In genomic region chr15:35112346-35112745, GRCh38 we compare ENCODE assay signal across 28 cellular contexts. TPM values are rescaled to one million over a fixed set of nuclear protein-coding genes. Genes with fewer than 3 reads are reported as not detected.
"Had no signal": no experiment of that assay in that cellular context is flagged by ENCODE, and none has a peak within 500 bp of the region (broad histone marks: within the 10 kb centered on the region; RNA-seq: fewer than 3 reads in every experiment).

No MANE protein-coding gene starts in this region.

- H3K4me3 ChIP-seq: coronary artery, dorsolateral prefrontal cortex had no signal

- H3K27me3 ChIP-seq: brain microvascular endothelial cell, dorsolateral prefrontal cortex had no signal

- H3K36me3 ChIP-seq: brain microvascular endothelial cell had no signal

- H3K27ac ChIP-seq: brain microvascular endothelial cell, coronary artery, dorsolateral prefrontal cortex had no signal

- DNase-seq: activated CD4-positive, alpha-beta memory T cell treated with anti-CD3 and anti-CD28 coated beads, Interleukin-2, amount 10 ng/mL, durations not matched to agents 7 days and 5 days; activated CD4-positive, alpha-beta T cell treated with anti-CD3 and anti-CD28 coated beads for 1 hour; activated CD4-positive, alpha-beta T cell treated with anti-CD3 and anti-CD28 coated beads for 4 hours; activated CD4-positive, alpha-beta T cell treated with anti-CD3 and anti-CD28 coated beads, Interleukin-2, amount 10 ng/mL, durations not matched to agents 7 days and 5 days; activated CD4-positive, alpha-beta T cell treated with anti-CD3 and anti-CD28 coated beads, Interleukin-2, amount 50 U/mL, for 4 hours; activated CD8-positive, alpha-beta memory T cell treated with anti-CD3 and anti-CD28 coated beads, Interleukin-2, amount 50 U/mL, for 48 hours; activated gamma-delta T cell; activated naive CD4-positive, alpha-beta T cell; activated naive CD4-positive, alpha-beta T cell treated with anti-CD3 and anti-CD28 coated beads, Interleukin-2, amount 10 ng/mL, durations not matched to agents 7 days and 5 days; activated naive CD8-positive, alpha-beta T cell treated with anti-CD3 and anti-CD28 coated beads, Interleukin-2, amount 10 ng/mL, durations not matched to agents 7 days and 5 days; activated T-cell treated with anti-CD3 and anti-CD28 coated beads for 4 hours; activated T-cell treated with anti-CD3 and anti-CD28 coated beads, Interleukin-2, amount 50 U/mL, for 24 hours; activated T-cell treated with anti-CD3 and anti-CD28 coated beads, Interleukin-2, amount 50 U/mL, for 72 hours; brain microvascular endothelial cell; dorsolateral prefrontal cortex; effector memory CD4-positive, alpha-beta T cell; endodermal cell; foreskin fibroblast; head of caudate nucleus; T-helper 2 cell had no signal

- FAIRE-seq: astrocyte, bronchial epithelial cell, frontal cortex had no signal

- ATAC-seq: activated naive CD4-positive, alpha-beta T cell treated with anti-CD3 and anti-CD28 coated beads, Interleukin-2, amount 50 U/mL, for 72 hours; activated T-cell treated with anti-CD3 and anti-CD28 coated beads, Interleukin-2, amount 50 U/mL, for 72 hours; esophagus mucosa had no signal

RNA-seq across cellular contexts. Expression of gene NANOGP8, which starts 27.3 kb away (rescaled TPM):
- total RNA-seq: activated CD4-positive, alpha-beta memory T cell treated with anti-CD3 and anti-CD28 coated beads, Interleukin-2, amount 10 ng/mL, durations not matched to agents 7 days and 5 days; activated CD4-positive, alpha-beta T cell treated with anti-CD3 and anti-CD28 coated beads, Interleukin-2, amount 10 ng/mL, durations not matched to agents 7 days and 5 days; activated naive CD4-positive, alpha-beta T cell treated with anti-CD3 and anti-CD28 coated beads, Interleukin-2, amount 50 U/mL, for 72 hours; activated naive CD8-positive, alpha-beta T cell treated with anti-CD3 and anti-CD28 coated beads, Interleukin-2, amount 10 ng/mL, durations not matched to agents 7 days and 5 days; activated T-cell treated with anti-CD3 and anti-CD28 coated beads, Interleukin-2, amount 50 U/mL, for 72 hours; astrocyte; bronchial epithelial cell; cardiac septum; epithelial cell of proximal tubule; frontal cortex had no signal
